Comparison of ENCODE assay signal across 8 cellular contexts in the genomic region with DNA sequence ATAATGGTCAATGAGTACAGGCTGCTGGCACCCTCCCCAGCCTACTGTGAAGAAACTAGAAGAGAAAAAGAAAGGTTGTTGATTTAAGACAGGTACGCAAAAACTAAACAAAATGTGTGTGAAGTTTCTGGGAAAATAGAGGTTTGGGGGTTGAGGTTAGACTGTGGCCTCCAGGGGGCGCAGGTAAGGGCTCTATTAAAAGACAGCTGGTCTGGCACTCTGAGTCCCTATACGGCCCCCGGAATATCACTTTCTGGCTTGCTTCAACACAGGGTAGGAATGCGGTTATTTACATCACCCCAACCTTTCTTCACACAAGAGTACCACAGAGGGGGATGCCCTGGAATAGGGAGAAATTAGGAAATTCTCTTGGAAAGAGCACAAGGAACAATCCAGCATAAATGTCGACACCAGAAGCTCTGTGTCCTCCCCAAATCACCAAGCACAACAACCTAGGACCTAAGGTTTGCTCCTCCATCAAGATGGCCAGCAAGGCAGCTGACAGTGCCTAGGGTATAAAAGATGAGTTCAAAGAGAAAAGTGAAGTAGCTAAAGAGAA.
A peak's percentile ranks its signal among the peaks of the same experiment; 100 is the strongest.
DNase-seq lines count a peak whose midpoint lies in the region; ATAC-seq and TF ChIP-seq lines count a peak whose summit lies in the region.

No MANE protein-coding gene starts in this region.

- ATAC-seq in Right ventricle myocardium superior (ENCODE audit: poor library complexity) (no peak), Right ventricle myocardium inferior (no peak), HG03521 (IDR thresholded peaks at IDR 0.05; ENCODE audit: unreplicated experiment) (no peak)

- TF ChIP-seq CTCF in KMS-11 (conservative IDR thresholded peaks at IDR 0.05; ENCODE audit: low read depth, low read length) (peak; percentile 52), dorsolateral prefrontal cortex (IDR thresholded peaks at IDR 0.05 in 54 of 56, conservative IDR thresholded peaks at IDR 0.05 in 2 of 56; ENCODE audit: low read depth in 1 of 56, partially characterized antibody in 56 of 56) (peak in 49 of 56 donors; percentile 8 to 59 (median 40))

- no peaks in the 10 kb centered on the region for H3K36me3 ChIP-seq in KMS-11 (ENCODE audit: insufficient read depth)

- H3K27me3 ChIP-seq in KMS-11 (ENCODE audit: insufficient read depth, low read depth) (no peaks in the 10 kb centered on the region), dorsolateral prefrontal cortex (peaks cover 0 to 40% (median 6%) of the 10 kb centered on the region in 45 donors)

- DNase-seq in Right ventricle myocardium superior (peak; percentile 52), Right ventricle myocardium inferior (ENCODE audit: missing footprints) (no peak), dorsolateral prefrontal cortex (peak in 3 of 10 donors; percentile 22 to 41 (median 28)), pons (ENCODE audit: low spot score) (peak; percentile 5), cortex of kidney (lab: John Stamatoyannopoulos, UW) (no peak), NCI-H2107 treated with DMSO at 0.1 percent for 48 hours (lab: John Stamatoyannopoulos, UW; ENCODE audit: unreplicated experiment) (no peak)

- no peak overlapping the region for H3K4me2 ChIP-seq in KMS-11

- intact Hi-C loops in Right ventricle myocardium superior (cut with DNase I) (no loop called here), Right ventricle myocardium inferior (cut with DNase I) (loop anchor here (10.0 kb wide), 1 partner anchor 451 kb away; no protein-coding TSS in a partner anchor), dorsolateral prefrontal cortex (cut with DNase I) (no loop called here)

- no peaks in the 10 kb centered on the region for H3K4me1 ChIP-seq in KMS-11 (ENCODE audit: low read depth, poor library complexity, severe bottlenecking)

- H4K20me1 ChIP-seq in KMS-11 (ENCODE audit: insufficient read depth) = no peaks in the 10 kb centered on the region

- H3K4me3 ChIP-seq in KMS-11 (IDR thresholded peaks at IDR 0.05; ENCODE audit: insufficient read depth, low read depth, low read length) (no peak overlapping the region), dorsolateral prefrontal cortex (no peak overlapping the region)

- no peak overlapping the region for H3K9ac ChIP-seq in KMS-11

- no peak overlapping the region for H2AFZ ChIP-seq in KMS-11 (ENCODE audit: low read depth)

- H3K27ac ChIP-seq in KMS-11 (no peak overlapping the region), dorsolateral prefrontal cortex (no peak overlapping the region)

- no peaks in the 10 kb centered on the region for H3K79me2 ChIP-seq in KMS-11 (ENCODE audit: insufficient read depth, low read depth)

Comparison
In these comparisons a context has a peak if more than half of its experiments do, and no peak if none do; other contexts are left out.
1. DNase-seq: peak in Right ventricle myocardium superior (single experiment) and pons (single experiment); none in Right ventricle myocardium inferior (single experiment), cortex of kidney (single experiment) and NCI-H2107 treated with DMSO at 0.1 percent for 48 hours (single experiment).